30 cellular contexts compared by ENCODE assay signal in the genomic region with DNA sequence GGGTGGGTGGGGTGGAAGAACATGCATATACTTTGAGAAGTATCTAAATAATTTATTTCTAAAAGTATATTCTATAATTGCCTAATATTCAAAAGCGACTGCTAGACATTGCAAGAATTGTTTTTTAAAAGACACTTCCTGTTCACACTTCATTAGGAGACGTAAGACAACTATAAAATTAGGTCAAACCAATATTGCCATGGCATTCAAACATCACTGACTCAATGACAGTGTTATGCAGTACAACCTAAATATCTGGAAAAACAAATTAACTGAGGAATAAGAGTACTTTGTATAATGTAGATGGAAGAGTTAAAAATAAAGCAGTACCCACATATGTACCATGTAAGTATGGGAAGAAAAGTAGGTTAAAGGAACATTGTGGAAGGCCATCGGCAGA. TPM values are rescaled to one million over a fixed set of nuclear protein-coding genes. Genes with fewer than 3 reads are reported as not detected.
A peak's percentile ranks its signal among the peaks of the same experiment; 100 is the strongest.
DNase-seq lines count a peak whose midpoint lies in the region; ATAC-seq and TF ChIP-seq lines count a peak whose summit lies in the region.
"Had no signal": no experiment of that assay in that cellular context is flagged by ENCODE, and none has a peak within 500 bp of the region (broad histone marks: within the 10 kb centered on the region; RNA-seq: fewer than 3 reads in every experiment).

No MANE protein-coding gene starts in this region.

- intact Hi-C loops in activated naive CD4-positive, alpha-beta T cell treated with anti-CD3 and anti-CD28 coated beads for 36 hours (cut with micrococcal nuclease), result loop anchor here (2.0 to 10.0 kb wide), 2 partner anchors 27 to 393 kb away; no protein-coding TSS in a partner anchor

- no peaks in the 10 kb centered on the region for H3K9me3 Mint-ChIP-seq in activated naive CD4-positive, alpha-beta T cell treated with anti-CD3 and anti-CD28 coated beads for 36 hours
- no peaks in the 10 kb centered on the region for H3K9me3 Mint-ChIP-seq in activated naive CD4-positive, alpha-beta T cell treated with anti-CD3 and anti-CD28 coated beads, Interleukin-2, amount 10 ng/mL, durations not matched to agents 7 days and 5 days
- no peaks in the 10 kb centered on the region for H3K9me3 Mint-ChIP-seq in IgD-negative memory B cell
- peaks cover 3% of the 10 kb centered on the region for H3K9me3 Mint-ChIP-seq in neural crest cell

- H3K4me1 Mint-ChIP-seq in activated naive CD4-positive, alpha-beta T cell treated with anti-CD3 and anti-CD28 coated beads for 36 hours (ENCODE audit: low read depth), result peaks cover 62% of the 10 kb centered on the region
- peaks cover 54% of the 10 kb centered on the region for H3K4me1 Mint-ChIP-seq in activated naive CD4-positive, alpha-beta T cell treated with anti-CD3 and anti-CD28 coated beads, Interleukin-2, amount 10 ng/mL, durations not matched to agents 7 days and 5 days
- H3K4me1 Mint-ChIP-seq in IgD-negative memory B cell (peaks cover 14 to 39% (median 33%) of the 10 kb centered on the region in 3 donors), neural crest cell (peaks cover 20% of the 10 kb centered on the region)

- no peak for TF ChIP-seq CTCF in neural crest cell (conservative IDR thresholded peaks at IDR 0.05)

- CTCF ChIA-PET in activated naive CD4-positive, alpha-beta T cell treated with anti-CD3 and anti-CD28 coated beads for 36 hours (lab: Charles Lee), result no interaction called here
- CTCF ChIA-PET in activated naive CD4-positive, alpha-beta T cell treated with anti-CD3 and anti-CD28 coated beads, Interleukin-2, amount 10 ng/mL, durations not matched to agents 7 days and 5 days (lab: Charles Lee), result interaction anchor here (0.9 kb wide), 1 partner anchor 8 kb away, joined by 3 read pairs; no protein-coding TSS in a partner anchor

- H3K27ac Mint-ChIP-seq in activated naive CD4-positive, alpha-beta T cell treated with anti-CD3 and anti-CD28 coated beads for 36 hours, result peak overlapping the region; percentile 73
- no peak overlapping the region for H3K27ac Mint-ChIP-seq in activated naive CD4-positive, alpha-beta T cell treated with anti-CD3 and anti-CD28 coated beads, Interleukin-2, amount 10 ng/mL, durations not matched to agents 7 days and 5 days
- H3K27ac Mint-ChIP-seq in IgD-negative memory B cell, result peak overlapping the region in 2 of 3 donors; percentile 56 to 73
- no peak overlapping the region for H3K27ac Mint-ChIP-seq in neural crest cell (ENCODE audit: unreplicated experiment)

- no peak for DNase-seq in activated naive CD4-positive, alpha-beta T cell treated with anti-CD3 and anti-CD28 coated beads for 36 hours
- DNase-seq in activated naive CD4-positive, alpha-beta T cell treated with anti-CD3 and anti-CD28 coated beads, Interleukin-2, amount 10 ng/mL, durations not matched to agents 7 days and 5 days, result no peak
- peak; percentile 25 for DNase-seq in central memory CD4-positive, alpha-beta T cell
- no peak for DNase-seq in neural crest cell (ENCODE audit: low read depth, low spot score)
- DNase-seq in cortex of kidney (lab: John Stamatoyannopoulos, UW), result no peak
- DNase-seq: activated CD4-positive, alpha-beta T cell treated with anti-CD3 and anti-CD28 coated beads for 48 hours; activated CD8-positive, alpha-beta memory T cell treated with anti-CD3 and anti-CD28 coated beads, Interleukin-2, amount 50 U/mL, for 4 hours; activated gamma-delta T cell treated with Interleukin-2 at 50 U/mL for 16 hours; anterior cingulate cortex; BE2C; colonic mucosa; COR-L47; DMS53; effector CD8-positive, alpha-beta T cell; KBM-7; mesendoderm; MG63; NCI-H1105; NCI-H187 treated with DMSO at 0.1 percent for 48 hours; NCI-H2171; NCI-H510A; right lobe of liver; SIG-M5; spleen; stimulated activated CD4-positive, alpha-beta T cell treated with anti-CD3 and anti-CD28 coated beads, Interleukin-2, amount 100 ng/mL, for 24 hours; stomach; uterus had no signal

- H3K27me3 Mint-ChIP-seq in activated naive CD4-positive, alpha-beta T cell treated with anti-CD3 and anti-CD28 coated beads for 36 hours (ENCODE audit: low read depth), result no peaks in the 10 kb centered on the region
- peaks cover 4% of the 10 kb centered on the region for H3K27me3 Mint-ChIP-seq in activated naive CD4-positive, alpha-beta T cell treated with anti-CD3 and anti-CD28 coated beads, Interleukin-2, amount 10 ng/mL, durations not matched to agents 7 days and 5 days
- H3K27me3 Mint-ChIP-seq in IgD-negative memory B cell (no peaks in the 10 kb centered on the region), neural crest cell (ENCODE audit: low read depth) (no peaks in the 10 kb centered on the region)

- H3K36me3 Mint-ChIP-seq in activated naive CD4-positive, alpha-beta T cell treated with anti-CD3 and anti-CD28 coated beads for 36 hours (ENCODE audit: low read depth), result peaks cover 55% of the 10 kb centered on the region
- peaks cover 60% of the 10 kb centered on the region for H3K36me3 Mint-ChIP-seq in activated naive CD4-positive, alpha-beta T cell treated with anti-CD3 and anti-CD28 coated beads, Interleukin-2, amount 10 ng/mL, durations not matched to agents 7 days and 5 days
- no peaks in the 10 kb centered on the region for H3K36me3 Mint-ChIP-seq in IgD-negative memory B cell
- H3K36me3 Mint-ChIP-seq in neural crest cell (ENCODE audit: low read depth), result peaks cover 6% of the 10 kb centered on the region

- no peak overlapping the region for H3K4me3 Mint-ChIP-seq in activated naive CD4-positive, alpha-beta T cell treated with anti-CD3 and anti-CD28 coated beads for 36 hours
- no peak overlapping the region for H3K4me3 Mint-ChIP-seq in activated naive CD4-positive, alpha-beta T cell treated with anti-CD3 and anti-CD28 coated beads, Interleukin-2, amount 10 ng/mL, durations not matched to agents 7 days and 5 days
- H3K4me3 Mint-ChIP-seq in IgD-negative memory B cell (peak overlapping the region in 2 of 4 donors; percentile 30 to 63), neural crest cell (peak overlapping the region; percentile 7)

- ATAC-seq in HG03196 (IDR thresholded peaks at IDR 0.05; ENCODE audit: unreplicated experiment), result no peak
- ATAC-seq: left lobe of liver, right lobe of liver had no signal

RNA-seq across cellular contexts. Expression of gene CCNH, which starts 4.5 kb away (rescaled TPM):
- 10 to 100 TPM; 58.1 to 61.6 TPM for total RNA-seq in activated naive CD4-positive, alpha-beta T cell treated with anti-CD3 and anti-CD28 coated beads for 36 hours
- polyA plus RNA-seq in IgD-negative memory B cell, result 58.2 TPM
- total RNA-seq in neural crest cell, result 36.9 and 38.3 TPM in 2 replicates

Comparison
In these comparisons a context has a peak if more than half of its experiments do, and no peak if none do; other contexts are left out.
1. H3K27ac Mint-ChIP-seq: peak in activated naive CD4-positive, alpha-beta T cell treated with anti-CD3 and anti-CD28 coated beads for 36 hours (single experiment) and IgD-negative memory B cell (2 of 3); none in activated naive CD4-positive, alpha-beta T cell treated with anti-CD3 and anti-CD28 coated beads, Interleukin-2, amount 10 ng/mL, durations not matched to agents 7 days and 5 days (single experiment) and neural crest cell (single experiment).